ENCODE assay signal across 8 cellular contexts in genomic region chr1:21337931-21338567, GRCh38. TPM values are rescaled to one million over a fixed set of nuclear protein-coding genes. Genes with fewer than 3 reads are reported as not detected.
DNase-seq lines count a peak whose midpoint lies in the region; ATAC-seq, FAIRE-seq and TF ChIP-seq lines count a peak whose summit lies in the region.

No MANE protein-coding gene starts in this region.

- no peak overlapping the region for H3K4me3 ChIP-seq in esophagus muscularis mucosa
- H3K4me3 ChIP-seq in pancreas, result no peak overlapping the region

- no peak for TF ChIP-seq EP300 in esophagus muscularis mucosa (IDR thresholded peaks at IDR 0.05)

- 31% methylated on average over 5 of the region's 7 CpGs for WGBS in esophagus muscularis mucosa
- 25 to 27% methylated on average over 7 of the region's 7 CpGs for WGBS in pancreas, 2 donors

- H3K4me1 ChIP-seq in esophagus muscularis mucosa (peaks cover 100% of the 10 kb centered on the region in 4 donors), pancreas (peaks cover 82 to 94% (median 84%) of the 10 kb centered on the region in 3 donors)

- H3K27me3 ChIP-seq in esophagus muscularis mucosa (no peaks in the 10 kb centered on the region), pancreas (no peaks in the 10 kb centered on the region)

- intact Hi-C loops in esophagus muscularis mucosa (cut with DNase I), result no loop called here
- intact Hi-C loops in pancreas (cut with DNase I), result loop anchor here in 2 of 3 donors (5.0 to 10.0 kb wide), 3 partner anchors 53 to 81 kb away; no protein-coding TSS in a partner anchor

- H3K36me3 ChIP-seq in esophagus muscularis mucosa (no peaks in the 10 kb centered on the region), pancreas (no peaks in the 10 kb centered on the region)

- H3K9me3 ChIP-seq in esophagus muscularis mucosa (no peaks in the 10 kb centered on the region), pancreas (no peaks in the 10 kb centered on the region)

- peak; percentile 16 to 36 (median 25) for ATAC-seq in pancreas
- no peak for ATAC-seq in HG02884 (IDR thresholded peaks at IDR 0.05; ENCODE audit: unreplicated experiment)
- ATAC-seq in HG03571 (IDR thresholded peaks at IDR 0.05; ENCODE audit: unreplicated experiment), result no peak

- no peak for TF ChIP-seq CTCF in esophagus muscularis mucosa (IDR thresholded peaks at IDR 0.05)
- TF ChIP-seq CTCF in pancreas (IDR thresholded peaks at IDR 0.05), result no peak

- H3K27ac ChIP-seq in esophagus muscularis mucosa (replicated peaks in 1 of 4), result peak overlapping the region; percentile 91 to 95 (median 93)
- peak overlapping the region; percentile 58 to 84 (median 75) for H3K27ac ChIP-seq in pancreas

- FAIRE-seq in pancreas (lab: Jason Lieb, UNC), result no peak

- in situ Hi-C loops in Caki2 (cut with HindIII; ENCODE audit: low pct_unique_long_range_greater_than_20kb, low sequenced_read_pairs), result no loop called here

- DNase-seq in Caki2 (ENCODE audit: low read depth), result peak; percentile 92
- DNase-seq in NOMO-1 treated with dmso at 0.1 percent for 144 hours (lab: John Stamatoyannopoulos, UW; ENCODE audit: unreplicated experiment), result peak; percentile 25
- DNase-seq in esophagus muscularis mucosa (ENCODE audit: extremely low spot score), result peak; percentile 98
- peak; percentile 70 to 86 (median 82) for DNase-seq in pancreas
- DNase-seq in NCI-H2107 treated with DMSO at 0.1 percent for 48 hours (lab: John Stamatoyannopoulos, UW; ENCODE audit: unreplicated experiment), result no peak
- DNase-seq in iPS-NIHi7 (ENCODE audit: extremely low spot score), result no peak

- TF ChIP-seq POLR2A in esophagus muscularis mucosa (IDR thresholded peaks at IDR 0.05; ENCODE audit: low read depth), result no peak

RNA-seq across cellular contexts. Expression of gene ECE1, which starts 47.8 kb away (rescaled TPM):
- 79.6 and 82.8 TPM in 2 replicates for total RNA-seq in Caki2 (2014; rRNA removed; shearing (Covaris generic); ENCODE audit: low replicate concordance)
- total RNA-seq in esophagus muscularis mucosa, result 100 to 1,000 TPM in 1 of 4 donors, 10 to 100 TPM in 3; 53.6 to 101 (median 80.7) TPM
- 100 to 1,000 TPM in 2 of 6 donors, 10 to 100 TPM in 4; 68.4 to 141 (median 89.1) TPM for total RNA-seq in pancreas
- 10 to 100 TPM; 38.1 to 59.8 TPM for polyA plus RNA-seq in pancreas

Comparison
In these comparisons a context has a peak if more than half of its experiments do, and no peak if none do; other contexts are left out.
1. DNase-seq: peak in Caki2 (single experiment), NOMO-1 treated with dmso at 0.1 percent for 144 hours (single experiment), esophagus muscularis mucosa (single experiment) and pancreas (6 of 6); none in NCI-H2107 treated with DMSO at 0.1 percent for 48 hours (single experiment) and iPS-NIHi7 (single experiment).
2. ATAC-seq: peak in pancreas (4 of 4); none in HG02884 (single experiment) and HG03571 (single experiment).